ENCODE assay signal across 19 cellular contexts in genomic region chr9:88443480-88444113, GRCh38.
"Had no signal": no experiment of that assay in that cellular context is flagged by ENCODE, and none has a peak within 500 bp of the region (broad histone marks: within the 10 kb centered on the region; RNA-seq: fewer than 3 reads in every experiment).

No MANE protein-coding gene starts in this region.

- H3K9me3 ChIP-seq: adrenal gland, right atrium auricular region, tibial nerve, vagina had no signal

- H3K27me3 ChIP-seq: adrenal gland, foreskin keratinocyte, right atrium auricular region, tibial nerve, vagina had no signal

- ATAC-seq: activated CD4-positive, CD25-positive, alpha-beta regulatory T cell treated with anti-CD3 and anti-CD28 coated beads, Interleukin-2, amount 50 U/mL, for 24 hours; activated T-helper 17 cell treated with anti-CD3 and anti-CD28 coated beads, Interleukin-2, amount 50 U/mL, for 72 hours; foreskin keratinocyte; naive thymus-derived CD4-positive, alpha-beta T cell had no signal

- DNase-seq: activated naive CD4-positive, alpha-beta T cell treated with anti-CD3 and anti-CD28 coated beads for 36 hours; adrenal gland; central memory CD4-positive, alpha-beta T cell; effector CD8-positive, alpha-beta T cell; foreskin keratinocyte; head of caudate nucleus; naive thymus-derived CD4-positive, alpha-beta T cell; nucleus accumbens; stimulated activated CD4-positive, alpha-beta T cell treated with anti-CD3 and anti-CD28 coated beads, Interleukin-15, amount 100 ng/mL, for 24 hours; stimulated activated CD4-positive, alpha-beta T cell treated with anti-CD3 and anti-CD28 coated beads, Interleukin-4, amount 100 ng/mL, for 24 hours; stimulated activated naive CD4-positive, alpha-beta T cell; substantia nigra had no signal

- H3K27ac Mint-ChIP-seq: activated naive CD4-positive, alpha-beta T cell treated with anti-CD3 and anti-CD28 coated beads for 36 hours; activated T-helper 17 cell treated with anti-CD3 and anti-CD28 coated beads, Interleukin-2, amount 50 U/mL, for 72 hours had no signal

- H3K4me3 ChIP-seq: adrenal gland, coronary artery, lung, right atrium auricular region, tibial nerve, vagina had no signal

- H3K27ac ChIP-seq: adrenal gland, coronary artery, foreskin keratinocyte, right atrium auricular region, tibial nerve, vagina had no signal

- H3K4me1 ChIP-seq: tibial nerve had no signal

- H3K4me3 Mint-ChIP-seq: activated naive CD4-positive, alpha-beta T cell treated with anti-CD3 and anti-CD28 coated beads for 36 hours; activated T-helper 17 cell treated with anti-CD3 and anti-CD28 coated beads, Interleukin-2, amount 50 U/mL, for 72 hours had no signal

- H3K36me3 ChIP-seq: vagina had no signal

- H3K9me3 Mint-ChIP-seq: activated T-helper 17 cell treated with anti-CD3 and anti-CD28 coated beads, Interleukin-2, amount 50 U/mL, for 72 hours had no signal

- H3K27me3 Mint-ChIP-seq: activated T-helper 17 cell treated with anti-CD3 and anti-CD28 coated beads, Interleukin-2, amount 50 U/mL, for 72 hours; naive thymus-derived CD4-positive, alpha-beta T cell had no signal
